8 cellular contexts compared by ENCODE assay signal in genomic region chr16:53022374-53022773, GRCh38. TPM values are rescaled to one million over a fixed set of nuclear protein-coding genes. Genes with fewer than 3 reads are reported as not detected.
A peak's percentile ranks its signal among the peaks of the same experiment; 100 is the strongest.
DNase-seq lines count a peak whose midpoint lies in the region; ATAC-seq and TF ChIP-seq lines count a peak whose summit lies in the region.

No MANE protein-coding gene starts in this region.

- H3K4me1 ChIP-seq in testis = no peaks in the 10 kb centered on the region

- no peaks in the 10 kb centered on the region for H3K36me3 ChIP-seq in testis (ENCODE audit: low read depth, missing control alignments)

- DNase-seq in CD1c-positive myeloid dendritic cell (ENCODE audit: extremely low spot score) (peak; percentile 56), GM20000 (ENCODE audit: low spot score) (peak; percentile 34), NCI-H2107 (lab: John Stamatoyannopoulos, UW) (peak; percentile 3), amniotic epithelial cell (ENCODE audit: low read depth) (peak; percentile 38), hepatic stellate cell (ENCODE audit: low spot score) (peak; percentile 50), testis (peak; percentile 62), NCI-H1048 (lab: John Stamatoyannopoulos, UW) (no peak)

- WGBS in testis, 2 donors = 20 to 33% methylated on average over 5 of the region's 5 CpGs

- no peaks in the 10 kb centered on the region for H3K9me3 ChIP-seq in testis

- H3K27me3 ChIP-seq in testis = no peaks in the 10 kb centered on the region

- no peak for TF ChIP-seq POLR2A in testis (IDR thresholded peaks at IDR 0.05)

- H3K27ac ChIP-seq in testis = no peak overlapping the region

- TF ChIP-seq CTCF in GM20000 (IDR thresholded peaks at IDR 0.05; ENCODE audit: extremely low read depth, missing control alignments) (peak; percentile 21), testis (IDR thresholded peaks at IDR 0.05) (peak; percentile 25 to 53 (median 34))

- H3K4me3 ChIP-seq in testis = no peak overlapping the region

- intact Hi-C loops in testis (cut with DNase I; ENCODE audit: low total_unique reads) = no loop called here

- no peak for ATAC-seq in GM18873 (IDR thresholded peaks at IDR 0.05; ENCODE audit: low FRiP score, unreplicated experiment)

RNA-seq across cellular contexts. Expression of gene CHD9NB, which starts 30.3 kb away (rescaled TPM):
- total RNA-seq in testis = under 1 TPM in 1 of 2 donors, not detected in 1; 0.79 TPM
- polyA plus RNA-seq in testis (ENCODE audit: insufficient read depth, low read depth, low replicate concordance) = 3.0 TPM

RNA-seq across cellular contexts. Expression of gene CHD9, which starts 32.4 kb away (rescaled TPM):
- 10 to 100 TPM; 57.5 to 67.3 TPM for total RNA-seq in testis
- polyA plus RNA-seq in testis (ENCODE audit: insufficient read depth, low read depth, low replicate concordance) = 10.4 TPM
